Comparison of ENCODE assay signal across 19 cellular contexts in the genomic region with DNA sequence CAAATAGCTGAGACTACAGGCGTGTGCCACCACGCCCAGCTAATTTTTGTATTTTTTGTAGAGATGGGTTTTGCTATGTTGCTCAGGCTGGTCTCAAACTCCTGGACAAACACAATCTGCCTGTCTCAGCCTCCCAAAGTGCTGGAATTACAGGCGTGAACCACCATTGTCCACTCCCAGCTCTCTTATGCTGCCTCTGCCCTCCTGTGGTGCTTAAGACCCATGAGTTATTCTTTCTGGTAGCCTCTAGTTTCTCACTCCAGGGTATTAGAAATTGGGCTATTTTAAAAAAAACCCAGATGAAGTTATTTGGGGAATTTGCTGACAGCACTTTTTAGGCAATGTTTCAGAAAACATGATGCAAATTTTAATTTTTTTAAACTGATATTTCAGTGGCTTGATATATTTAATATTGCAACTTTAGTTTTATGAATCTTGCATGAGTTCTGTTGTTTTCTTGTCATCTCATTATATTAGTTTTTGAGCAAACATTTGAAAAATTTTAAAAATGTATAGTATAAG.
"Had no signal": no experiment of that assay in that cellular context is flagged by ENCODE, and none has a peak within 500 bp of the region (broad histone marks: within the 10 kb centered on the region; RNA-seq: fewer than 3 reads in every experiment).

No MANE protein-coding gene starts in this region.

- H3K9me3 ChIP-seq: colonic mucosa, gastroesophageal sphincter, tibial nerve, uterus had no signal

- H3K9me3 Mint-ChIP-seq: activated CD4-positive, alpha-beta memory T cell treated with anti-CD3 and anti-CD28 coated beads, Interleukin-2, amount 10 ng/mL, durations not matched to agents 7 days and 5 days; activated naive CD4-positive, alpha-beta T cell treated with anti-CD3 and anti-CD28 coated beads, Interleukin-2, amount 10 ng/mL, durations not matched to agents 7 days and 5 days; activated T-cell treated with anti-CD3 and anti-CD28 coated beads, Interleukin-2, amount 50 U/mL, for 24 hours; natural killer cell treated with Interleukin-12 subunit alpha and Interleukin-12 subunit beta and Interleukin-15 and Interleukin-18, amount 100 ng/mL, for 72 hours had no signal

- H3K4me3 Mint-ChIP-seq: activated CD4-positive, alpha-beta memory T cell treated with anti-CD3 and anti-CD28 coated beads, Interleukin-2, amount 10 ng/mL, durations not matched to agents 7 days and 5 days; activated CD4-positive, alpha-beta T cell treated with anti-CD3 and anti-CD28 coated beads for 36 hours; activated naive CD4-positive, alpha-beta T cell treated with anti-CD3 and anti-CD28 coated beads, Interleukin-2, amount 10 ng/mL, durations not matched to agents 7 days and 5 days; activated T-cell treated with anti-CD3 and anti-CD28 coated beads, Interleukin-2, amount 50 U/mL, for 24 hours; natural killer cell treated with Interleukin-12 subunit alpha and Interleukin-12 subunit beta and Interleukin-15 and Interleukin-18, amount 100 ng/mL, for 72 hours; T-helper 17 cell had no signal

- H3K27me3 Mint-ChIP-seq: natural killer cell treated with Interleukin-12 subunit alpha and Interleukin-12 subunit beta and Interleukin-15 and Interleukin-18, amount 100 ng/mL, for 72 hours; T-helper 17 cell had no signal

- H3K4me3 ChIP-seq: cardiac muscle cell, colonic mucosa, gastroesophageal sphincter, skin epidermis, tibial nerve, uterus had no signal

- DNase-seq: activated CD4-positive, alpha-beta memory T cell treated with anti-CD3 and anti-CD28 coated beads, Interleukin-2, amount 10 ng/mL, durations not matched to agents 7 days and 5 days; activated CD4-positive, alpha-beta T cell treated with anti-CD3 and anti-CD28 coated beads for 36 hours; activated naive CD4-positive, alpha-beta T cell treated with anti-CD3 and anti-CD28 coated beads, Interleukin-2, amount 10 ng/mL, durations not matched to agents 7 days and 5 days; activated T-cell treated with anti-CD3 and anti-CD28 coated beads, Interleukin-2, amount 50 U/mL, for 24 hours; colonic mucosa; effector CD4-positive, alpha-beta T cell; mammary epithelial cell; nucleus accumbens; stimulated activated CD4-positive, alpha-beta T cell treated with anti-CD3 and anti-CD28 coated beads, Interleukin-4, amount 100 ng/mL, for 24 hours; stimulated activated naive CD4-positive, alpha-beta T cell treated with Interleukin-2 at 50 U/mL for 16 hours; substantia nigra; T-helper 17 cell; uterus had no signal

- H3K27me3 ChIP-seq: cardiac muscle cell, colonic mucosa, gastroesophageal sphincter, tibial nerve, uterus had no signal

- H3K27ac Mint-ChIP-seq: activated CD4-positive, alpha-beta memory T cell treated with anti-CD3 and anti-CD28 coated beads, Interleukin-2, amount 10 ng/mL, durations not matched to agents 7 days and 5 days; activated CD4-positive, alpha-beta T cell treated with anti-CD3 and anti-CD28 coated beads for 36 hours; activated naive CD4-positive, alpha-beta T cell treated with anti-CD3 and anti-CD28 coated beads, Interleukin-2, amount 10 ng/mL, durations not matched to agents 7 days and 5 days; natural killer cell treated with Interleukin-12 subunit alpha and Interleukin-12 subunit beta and Interleukin-15 and Interleukin-18, amount 100 ng/mL, for 72 hours; T-helper 17 cell had no signal

- ATAC-seq: activated CD4-positive, alpha-beta T cell treated with anti-CD3 and anti-CD28 coated beads for 36 hours; gastroesophageal sphincter; natural killer cell treated with Interleukin-12 subunit alpha and Interleukin-12 subunit beta and Interleukin-15 and Interleukin-18, amount 100 ng/mL, for 72 hours; T-helper 17 cell had no signal

- H3K36me3 ChIP-seq: cardiac muscle cell, colonic mucosa, gastroesophageal sphincter, tibial nerve, uterus had no signal

- H3K4me1 ChIP-seq: colonic mucosa, gastroesophageal sphincter, uterus had no signal

- FAIRE-seq: islet of Langerhans had no signal

- H3K27ac ChIP-seq: cardiac muscle cell, colonic mucosa, gastroesophageal sphincter, tibial nerve, uterus had no signal

- H3K36me3 Mint-ChIP-seq: natural killer cell treated with Interleukin-12 subunit alpha and Interleukin-12 subunit beta and Interleukin-15 and Interleukin-18, amount 100 ng/mL, for 72 hours had no signal
